In the genomic region with DNA sequence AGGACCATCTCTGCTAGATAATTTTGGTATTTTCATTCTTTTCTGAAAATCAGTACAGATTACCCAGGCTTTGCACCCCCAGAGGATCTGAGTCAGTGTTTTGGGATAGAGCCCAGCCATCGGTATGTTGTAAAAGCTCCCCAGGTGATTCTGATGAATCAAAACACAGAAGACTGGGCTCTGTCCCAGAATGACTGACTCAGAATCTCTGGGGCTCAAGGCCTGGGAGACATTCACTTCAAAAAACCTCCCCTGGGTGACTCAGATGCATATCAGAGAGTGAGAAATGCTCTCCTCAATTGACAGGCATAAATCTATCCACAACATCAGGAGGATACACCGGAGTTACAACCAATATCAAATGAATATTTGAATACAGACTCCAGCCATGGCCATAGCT, we compare ENCODE assay signal across 1 cellular context.
TF ChIP-seq lines count a peak whose summit lies in the region.

No MANE protein-coding gene starts in this region.

TF ChIP-seq in SK-N-SH, 30 proteins besides CTCF, POLR2A, EP300 and RAD21 (continued from another document):
- TF ChIP-seq, protein P1, sequence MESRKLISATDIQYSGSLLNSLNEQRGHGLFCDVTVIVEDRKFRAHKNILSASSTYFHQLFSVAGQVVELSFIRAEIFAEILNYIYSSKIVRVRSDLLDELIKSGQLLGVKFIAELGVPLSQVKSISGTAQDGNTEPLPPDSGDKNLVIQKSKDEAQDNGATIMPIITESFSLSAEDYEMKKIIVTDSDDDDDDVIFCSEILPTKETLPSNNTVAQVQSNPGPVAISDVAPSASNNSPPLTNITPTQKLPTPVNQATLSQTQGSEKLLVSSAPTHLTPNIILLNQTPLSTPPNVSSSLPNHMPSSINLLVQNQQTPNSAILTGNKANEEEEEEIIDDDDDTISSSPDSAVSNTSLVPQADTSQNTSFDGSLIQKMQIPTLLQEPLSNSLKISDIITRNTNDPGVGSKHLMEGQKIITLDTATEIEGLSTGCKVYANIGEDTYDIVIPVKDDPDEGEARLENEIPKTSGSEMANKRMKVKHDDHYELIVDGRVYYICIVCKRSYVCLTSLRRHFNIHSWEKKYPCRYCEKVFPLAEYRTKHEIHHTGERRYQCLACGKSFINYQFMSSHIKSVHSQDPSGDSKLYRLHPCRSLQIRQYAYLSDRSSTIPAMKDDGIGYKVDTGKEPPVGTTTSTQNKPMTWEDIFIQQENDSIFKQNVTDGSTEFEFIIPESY (IDR thresholded peaks at IDR 0.05; ENCODE audit: borderline replicate concordance, low read depth), result no peak; the same call in 1 of the 2 replicates
- TF ChIP-seq FOSL2 (IDR thresholded peaks at IDR 0.05; ENCODE audit: borderline replicate concordance, low read depth) (peak; percentile 94), FOXJ3 (CRISPR knock-in tag; IDR thresholded peaks at IDR 0.05) (no peak), EZH2phosphoT487 (IDR thresholded peaks at IDR 0.05; ENCODE audit: borderline replicate concordance, low read depth) (no peak), RXRA (IDR thresholded peaks at IDR 0.05; ENCODE audit: borderline replicate concordance, low read depth) (peak; percentile 17; the same call in 1 of the 2 replicates), GATA2 (CRISPR knock-in tag; IDR thresholded peaks at IDR 0.05) (no peak), SIN3A (IDR thresholded peaks at IDR 0.05; ENCODE audit: borderline replicate concordance, low read depth, low read length) (no peak), RCOR1 (IDR thresholded peaks at IDR 0.05; ENCODE audit: low read length) (no peak), TCF12 (IDR thresholded peaks at IDR 0.05) (peak; percentile 86), POLR2AphosphoS5 (IDR thresholded peaks at IDR 0.05; ENCODE audit: low read depth, low read length) (peak; percentile 46; the same call in 1 of the 2 replicates), MXI1 (IDR thresholded peaks at IDR 0.05; ENCODE audit: low read depth, low read length) (no peak)
- TF ChIP-seq, protein P2, sequence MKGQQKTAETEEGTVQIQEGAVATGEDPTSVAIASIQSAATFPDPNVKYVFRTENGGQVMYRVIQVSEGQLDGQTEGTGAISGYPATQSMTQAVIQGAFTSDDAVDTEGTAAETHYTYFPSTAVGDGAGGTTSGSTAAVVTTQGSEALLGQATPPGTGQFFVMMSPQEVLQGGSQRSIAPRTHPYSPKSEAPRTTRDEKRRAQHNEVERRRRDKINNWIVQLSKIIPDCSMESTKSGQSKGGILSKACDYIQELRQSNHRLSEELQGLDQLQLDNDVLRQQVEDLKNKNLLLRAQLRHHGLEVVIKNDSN (IDR thresholded peaks at IDR 0.05; ENCODE audit: borderline replicate concordance, low read depth), result no peak
- TF ChIP-seq, protein P3, sequence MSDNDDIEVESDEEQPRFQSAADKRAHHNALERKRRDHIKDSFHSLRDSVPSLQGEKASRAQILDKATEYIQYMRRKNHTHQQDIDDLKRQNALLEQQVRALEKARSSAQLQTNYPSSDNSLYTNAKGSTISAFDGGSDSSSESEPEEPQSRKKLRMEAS (IDR thresholded peaks at IDR 0.05; ENCODE audit: low read depth), result peak; percentile 33; the same call in 1 of the 2 replicates
TF ChIP-seq in SK-N-SH: peak in this region for 10.
